9 cellular contexts compared by ENCODE assay signal in the genomic region with DNA sequence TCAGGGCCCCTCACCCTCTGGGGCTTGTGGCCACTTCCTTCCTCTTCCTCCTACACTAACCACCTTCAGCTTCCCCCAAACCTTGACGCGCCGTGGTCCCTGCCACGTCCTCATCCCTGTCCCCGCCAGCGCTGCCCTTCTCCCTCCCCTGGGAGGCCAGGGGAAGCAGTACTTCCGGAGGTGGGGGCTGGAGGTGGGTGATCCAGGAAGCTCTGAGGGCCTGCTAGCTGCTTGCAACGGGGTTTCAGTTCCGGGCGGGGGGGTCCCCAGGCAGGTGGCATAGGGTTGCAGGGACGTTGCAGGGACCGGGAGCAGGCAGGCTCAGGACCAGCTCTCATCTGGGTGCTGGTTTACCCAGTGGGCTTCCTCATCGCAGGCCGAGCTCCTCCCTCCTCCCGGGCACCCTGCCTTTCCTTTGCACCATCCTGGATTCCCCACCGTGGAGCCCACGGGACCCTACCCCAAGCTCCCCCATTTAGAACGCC.
DNase-seq lines count a peak whose midpoint lies in the region; ATAC-seq and TF ChIP-seq lines count a peak whose summit lies in the region.
"Had no signal": no experiment of that assay in that cellular context is flagged by ENCODE, and none has a peak within 500 bp of the region (broad histone marks: within the 10 kb centered on the region; RNA-seq: fewer than 3 reads in every experiment).

No MANE protein-coding gene starts in this region.

- H3K9me3 Mint-ChIP-seq in WTC11 = peaks cover 10% of the 10 kb centered on the region

- TF ChIP-seq EP300 in SK-N-SH (IDR thresholded peaks at IDR 0.05; ENCODE audit: borderline replicate concordance in 1 of 2, low read depth in 1 of 2, low read length in 1 of 2) (no peak), tibial nerve (IDR thresholded peaks at IDR 0.05) (no peak)

- CTCF ChIA-PET in SK-N-SH (lab: Yijun Ruan, JAX) = interaction anchor here (1.3 kb wide), 2 partner anchors 18 to 221 kb away, joined by 3 to 7 read pairs; no protein-coding TSS in a partner anchor
- CTCF ChIA-PET in WTC11 (lab: Charles Lee) = interaction anchor here (1.1 to 1.5 kb wide), 2 partner anchors 47 to 225 kb away, joined by 4 to 6 read pairs; no protein-coding TSS in a partner anchor

- H3K4me1 ChIP-seq in SK-N-SH (ENCODE audit: control insufficient read depth in 1 of 2, insufficient read depth in 2 of 2, low read depth in 1 of 2, low read length in 1 of 2) (peaks cover 3 to 10% of the 10 kb centered on the region in 2 experiments; a peak in 2 of 4 replicates), heart left ventricle (peaks cover 14 to 91% (median 62%) of the 10 kb centered on the region in 12 donors), tibial nerve (peaks cover 0 to 87% (median 52%) of the 10 kb centered on the region in 4 donors)

- H3K9ac ChIP-seq in SK-N-SH = no peak overlapping the region

- H3K4me3 Mint-ChIP-seq in WTC11 = no peak overlapping the region

- peak overlapping the region; percentile 74; the same call in 1 of the 2 replicates for H3K27ac Mint-ChIP-seq in WTC11

- peaks cover 72% of the 10 kb centered on the region for H4K20me1 ChIP-seq in SK-N-SH (ENCODE audit: insufficient read depth)

- H3K9me2 ChIP-seq in SK-N-SH = no peaks in the 10 kb centered on the region

- TF ChIP-seq RAD21 in SK-N-SH (IDR thresholded peaks at IDR 0.05; ENCODE audit: low read length) = no peak

- no peak for TF ChIP-seq CTCF in SK-N-SH (IDR thresholded peaks at IDR 0.05)
- TF ChIP-seq CTCF in WTC11 (IDR thresholded peaks at IDR 0.05) = no peak
- no peak for TF ChIP-seq CTCF in heart left ventricle (IDR thresholded peaks at IDR 0.05)
- TF ChIP-seq CTCF in tibial nerve (IDR thresholded peaks at IDR 0.05) = no peak

- intact Hi-C loops in heart left ventricle (cut with DNase I) = loop anchor here in 1 of 10 donors (2.0 kb wide), 1 partner anchor 13 kb away; no protein-coding TSS in a partner anchor

- H3F3A ChIP-seq in SK-N-SH (replicated peaks; ENCODE audit: insufficient read depth) = no peaks in the 10 kb centered on the region

- H3K36me3 ChIP-seq in SK-N-SH (replicated peaks in 1 of 2; ENCODE audit: control insufficient read depth in 1 of 2, insufficient read depth in 2 of 2, low read length in 1 of 2) (no peaks in the 10 kb centered on the region), heart left ventricle (no peaks in the 10 kb centered on the region), tibial nerve (peaks cover 0 to 2% (median 0%) of the 10 kb centered on the region in 3 donors)

- peaks cover 3% of the 10 kb centered on the region for H3K4me1 Mint-ChIP-seq in WTC11

- POLR2A ChIA-PET in SK-N-SH (lab: Yijun Ruan, JAX) = interaction anchor here (0.6 kb wide), 1 partner anchor 28 kb away, joined by 3 read pairs; no protein-coding TSS in a partner anchor
- POLR2A ChIA-PET in WTC11 (lab: Charles Lee) = no interaction called here

- H3K4me3 ChIP-seq in SK-N-SH (ENCODE audit: low read depth in 2 of 2, low read length in 1 of 2) (no peak overlapping the region), heart left ventricle (peak overlapping the region in 1 of 12 donors; percentile 42), tibial nerve (no peak overlapping the region)
- H3K4me3 ChIP-seq: A549 had no signal

- DNase-seq in SK-N-SH = no peak
- DNase-seq in WTC11 (ENCODE audit: low spot score) = no peak
- peak in 1 of 5 donors; percentile 53 for DNase-seq in heart left ventricle
- no peak for DNase-seq in tibial nerve (ENCODE audit: low spot score in 2 of 2)
- DNase-seq in SK-N-DZ (ENCODE audit: low spot score) = no peak

- WGBS in SK-N-SH (ENCODE audit: low lambda C conversion rate) = 87% methylated on average over 14 of the region's 18 CpGs
- 43 to 53% (median 48%) methylated on average over 13 to 18 of the region's 18 CpGs for WGBS in heart left ventricle, 4 donors
- 40 to 48% methylated on average over 17 to 18 of the region's 18 CpGs for WGBS in tibial nerve, 2 donors

- TF ChIP-seq POLR2A in heart left ventricle (IDR thresholded peaks at IDR 0.05) (no peak), tibial nerve (IDR thresholded peaks at IDR 0.05) (no peak)

- H3K9me3 ChIP-seq in SK-N-SH (no peaks in the 10 kb centered on the region), heart left ventricle (peaks cover 0 to 9% (median 0%) of the 10 kb centered on the region in 12 donors), tibial nerve (peaks cover 0 to 8% (median 0%) of the 10 kb centered on the region in 4 donors)

- H3K27ac ChIP-seq in SK-N-SH (ENCODE audit: low read depth in 2 of 2, low read length in 1 of 2) = no peak overlapping the region; a peak in 1 of 4 replicates
- peak overlapping the region in 11 of 12 donors; percentile 15 to 85 (median 34) for H3K27ac ChIP-seq in heart left ventricle
- H3K27ac ChIP-seq in tibial nerve = peak overlapping the region in 3 of 4 donors; percentile 19 to 66 (median 46)

- H3K27me3 ChIP-seq in SK-N-SH (ENCODE audit: insufficient read depth) (no peaks in the 10 kb centered on the region), heart left ventricle (no peaks in the 10 kb centered on the region), tibial nerve (no peaks in the 10 kb centered on the region)

- ATAC-seq in SK-N-SH treated with all-trans-retinoic acid at 6 μM for 48 hours (no peak), WTC11 (no peak), heart left ventricle (peak in 2 of 4 donors; percentile 24 to 27), GM21723 (IDR thresholded peaks at IDR 0.05; ENCODE audit: unreplicated experiment) (no peak), HG02938 (IDR thresholded peaks at IDR 0.05; ENCODE audit: unreplicated experiment) (no peak)
- ATAC-seq: A549 had no signal

- H3K4me2 ChIP-seq in SK-N-SH = peak overlapping the region; percentile 52; the same call in 1 of the 2 replicates
- H3K4me2 ChIP-seq: A549 had no signal

- peaks cover 7% of the 10 kb centered on the region for H3K36me3 Mint-ChIP-seq in WTC11

- H2AFZ ChIP-seq in SK-N-SH (ENCODE audit: low read depth) = no peak overlapping the region

- H3K27me3 Mint-ChIP-seq in WTC11 (ENCODE audit: low read depth) = no peaks in the 10 kb centered on the region

- peaks cover 52% of the 10 kb centered on the region; the same call in 1 of the 2 replicates for H3K79me2 ChIP-seq in SK-N-SH (ENCODE audit: insufficient read depth)

TF ChIP-seq in SK-N-SH, 30 proteins besides CTCF, POLR2A, EP300 and RAD21:
- TF ChIP-seq TCF12 (IDR thresholded peaks at IDR 0.05) (no peak), MXI1 (IDR thresholded peaks at IDR 0.05; ENCODE audit: low read depth, low read length) (no peak), RXRA (IDR thresholded peaks at IDR 0.05; ENCODE audit: borderline replicate concordance, low read depth) (no peak), EZH2phosphoT487 (IDR thresholded peaks at IDR 0.05; ENCODE audit: borderline replicate concordance, low read depth) (no peak)

TF ChIP-seq in SK-N-SH treated with all-trans-retinoic acid at 6 μM for 48 hours, 23 proteins besides CTCF, POLR2A, EP300 and RAD21:
- TF ChIP-seq ISL1 (CRISPR knock-in tag; IDR thresholded peaks at IDR 0.05) (no peak), TOX (CRISPR knock-in tag; IDR thresholded peaks at IDR 0.05; ENCODE audit: borderline replicate concordance) (no peak), GLIS3 (CRISPR knock-in tag; IDR thresholded peaks at IDR 0.05) (no peak), SNAI2 (CRISPR knock-in tag; IDR thresholded peaks at IDR 0.05) (no peak)
TF ChIP-seq in SK-N-SH treated with all-trans-retinoic acid at 6 μM for 48 hours: peak in this region for 0.

TF ChIP-seq in WTC11, 78 proteins besides CTCF, POLR2A, EP300 and RAD21 (continues in another document):
- TF ChIP-seq, protein P1, sequence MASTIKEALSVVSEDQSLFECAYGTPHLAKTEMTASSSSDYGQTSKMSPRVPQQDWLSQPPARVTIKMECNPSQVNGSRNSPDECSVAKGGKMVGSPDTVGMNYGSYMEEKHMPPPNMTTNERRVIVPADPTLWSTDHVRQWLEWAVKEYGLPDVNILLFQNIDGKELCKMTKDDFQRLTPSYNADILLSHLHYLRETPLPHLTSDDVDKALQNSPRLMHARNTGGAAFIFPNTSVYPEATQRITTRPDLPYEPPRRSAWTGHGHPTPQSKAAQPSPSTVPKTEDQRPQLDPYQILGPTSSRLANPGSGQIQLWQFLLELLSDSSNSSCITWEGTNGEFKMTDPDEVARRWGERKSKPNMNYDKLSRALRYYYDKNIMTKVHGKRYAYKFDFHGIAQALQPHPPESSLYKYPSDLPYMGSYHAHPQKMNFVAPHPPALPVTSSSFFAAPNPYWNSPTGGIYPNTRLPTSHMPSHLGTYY (CRISPR knock-in tag; IDR thresholded peaks at IDR 0.05) = no peak
- TF ChIP-seq GABPB1 (CRISPR knock-in tag; IDR thresholded peaks at IDR 0.05) = no peak
- no peak for TF ChIP-seq ZNF219 (CRISPR knock-in tag; IDR thresholded peaks at IDR 0.05; ENCODE audit: borderline replicate concordance)
- no peak for TF ChIP-seq NR3C1 (CRISPR knock-in tag; conservative IDR thresholded peaks at IDR 0.05; ENCODE audit: low read depth)
- TF ChIP-seq, protein P2, sequence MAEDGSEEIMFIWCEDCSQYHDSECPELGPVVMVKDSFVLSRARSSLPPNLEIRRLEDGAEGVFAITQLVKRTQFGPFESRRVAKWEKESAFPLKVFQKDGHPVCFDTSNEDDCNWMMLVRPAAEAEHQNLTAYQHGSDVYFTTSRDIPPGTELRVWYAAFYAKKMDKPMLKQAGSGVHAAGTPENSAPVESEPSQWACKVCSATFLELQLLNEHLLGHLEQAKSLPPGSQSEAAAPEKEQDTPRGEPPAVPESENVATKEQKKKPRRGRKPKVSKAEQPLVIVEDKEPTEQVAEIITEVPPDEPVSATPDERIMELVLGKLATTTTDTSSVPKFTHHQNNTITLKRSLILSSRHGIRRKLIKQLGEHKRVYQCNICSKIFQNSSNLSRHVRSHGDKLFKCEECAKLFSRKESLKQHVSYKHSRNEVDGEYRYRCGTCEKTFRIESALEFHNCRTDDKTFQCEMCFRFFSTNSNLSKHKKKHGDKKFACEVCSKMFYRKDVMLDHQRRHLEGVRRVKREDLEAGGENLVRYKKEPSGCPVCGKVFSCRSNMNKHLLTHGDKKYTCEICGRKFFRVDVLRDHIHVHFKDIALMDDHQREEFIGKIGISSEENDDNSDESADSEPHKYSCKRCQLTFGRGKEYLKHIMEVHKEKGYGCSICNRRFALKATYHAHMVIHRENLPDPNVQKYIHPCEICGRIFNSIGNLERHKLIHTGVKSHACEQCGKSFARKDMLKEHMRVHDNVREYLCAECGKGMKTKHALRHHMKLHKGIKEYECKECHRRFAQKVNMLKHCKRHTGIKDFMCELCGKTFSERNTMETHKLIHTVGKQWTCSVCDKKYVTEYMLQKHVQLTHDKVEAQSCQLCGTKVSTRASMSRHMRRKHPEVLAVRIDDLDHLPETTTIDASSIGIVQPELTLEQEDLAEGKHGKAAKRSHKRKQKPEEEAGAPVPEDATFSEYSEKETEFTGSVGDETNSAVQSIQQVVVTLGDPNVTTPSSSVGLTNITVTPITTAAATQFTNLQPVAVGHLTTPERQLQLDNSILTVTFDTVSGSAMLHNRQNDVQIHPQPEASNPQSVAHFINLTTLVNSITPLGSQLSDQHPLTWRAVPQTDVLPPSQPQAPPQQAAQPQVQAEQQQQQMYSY (CRISPR knock-in tag; IDR thresholded peaks at IDR 0.05) = no peak
- no peak for TF ChIP-seq NR2C2 (CRISPR knock-in tag; IDR thresholded peaks at IDR 0.05)
- TF ChIP-seq, protein P3, sequence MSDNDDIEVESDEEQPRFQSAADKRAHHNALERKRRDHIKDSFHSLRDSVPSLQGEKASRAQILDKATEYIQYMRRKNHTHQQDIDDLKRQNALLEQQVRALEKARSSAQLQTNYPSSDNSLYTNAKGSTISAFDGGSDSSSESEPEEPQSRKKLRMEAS (CRISPR knock-in tag; IDR thresholded peaks at IDR 0.05) = no peak

Comparison
In these comparisons a context has a peak if more than half of its experiments do, and no peak if none do; other contexts are left out.
1. H3K27ac ChIP-seq: peak in heart left ventricle (11 of 12) and tibial nerve (3 of 4); none in SK-N-SH (0 of 2).